In the genomic region with DNA sequence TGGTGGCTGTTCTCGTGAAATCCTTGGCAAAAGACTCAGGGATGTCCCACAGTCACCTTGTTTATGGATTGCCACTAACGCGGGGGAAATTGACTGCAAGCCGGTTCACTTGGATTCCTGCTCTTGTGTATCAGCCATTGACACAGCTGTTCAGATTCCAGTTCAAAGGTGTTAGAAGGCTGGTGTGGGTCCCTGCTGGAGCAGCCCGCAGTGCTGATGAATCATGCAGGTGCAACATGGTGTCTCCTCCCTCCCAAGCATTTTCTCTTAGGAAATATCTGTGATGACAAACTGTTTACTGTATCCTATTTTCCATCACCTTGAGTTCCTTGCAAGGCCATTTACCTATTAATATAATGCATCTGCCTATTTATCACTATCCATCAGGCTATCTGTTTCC, we compare ENCODE assay signal across 24 cellular contexts.
"Had no signal": no experiment of that assay in that cellular context is flagged by ENCODE, and none has a peak within 500 bp of the region (broad histone marks: within the 10 kb centered on the region; RNA-seq: fewer than 3 reads in every experiment).

No MANE protein-coding gene starts in this region.

- H3K27ac ChIP-seq: adrenal gland, body of pancreas, KMS-11, PC-9, SJSA1 had no signal

- FAIRE-seq: astrocyte, TTC549 had no signal

- H3K9ac ChIP-seq: KMS-11, SK-N-SH had no signal

- H3K27me3 ChIP-seq: adrenal gland, body of pancreas, SJSA1 had no signal

- DNase-seq: activated CD4-positive, alpha-beta T cell treated with anti-CD3 and anti-CD28 coated beads, Interleukin-2, amount 10 ng/mL, durations not matched to agents 24 days and 14 days; activated CD4-positive, alpha-beta T cell treated with anti-CD3 and anti-CD28 coated beads, Interleukin-2, amount 50 U/mL, for 4 hours; activated CD8-positive, alpha-beta T cell treated with anti-CD3 and anti-CD28 coated beads for 36 hours; activated gamma-delta T cell; activated naive CD4-positive, alpha-beta T cell treated with anti-CD3 and anti-CD28 coated beads for 36 hours; activated T-cell treated with anti-CD3 and anti-CD28 coated beads, Interleukin-2, amount 50 U/mL, for 24 hours; adrenal gland; body of pancreas; central memory CD4-positive, alpha-beta T cell; NCI-H1092 treated with DMSO at 0.1 percent for 48 hours; NCI-H1436; NCI-H1694; NCI-H1930; NCI-H510A; NCI-H526; NCI-H748 treated with DMSO at 0.1 percent for 48 hours; NK-92 treated with Interleukin-12 subunit alpha and Interleukin-12 subunit beta, amount 100 ng/mL, for 24 hours; SHP77 treated with DMSO at 0.1 percent for 48 hours had no signal

- H3K4me2 ChIP-seq: KMS-11, PC-9, SK-N-SH had no signal

- H3K9me3 ChIP-seq: adrenal gland, body of pancreas, SJSA1, SK-N-SH had no signal

- H3K4me3 ChIP-seq: adrenal gland, body of pancreas, PC-9, SJSA1 had no signal

- H2AFZ ChIP-seq: PC-9 had no signal

- H3K36me3 ChIP-seq: adrenal gland, SJSA1 had no signal

- H3K4me1 ChIP-seq: adrenal gland, body of pancreas, SJSA1 had no signal
